Comparison of ENCODE assay signal across 9 cellular contexts in the genomic region with DNA sequence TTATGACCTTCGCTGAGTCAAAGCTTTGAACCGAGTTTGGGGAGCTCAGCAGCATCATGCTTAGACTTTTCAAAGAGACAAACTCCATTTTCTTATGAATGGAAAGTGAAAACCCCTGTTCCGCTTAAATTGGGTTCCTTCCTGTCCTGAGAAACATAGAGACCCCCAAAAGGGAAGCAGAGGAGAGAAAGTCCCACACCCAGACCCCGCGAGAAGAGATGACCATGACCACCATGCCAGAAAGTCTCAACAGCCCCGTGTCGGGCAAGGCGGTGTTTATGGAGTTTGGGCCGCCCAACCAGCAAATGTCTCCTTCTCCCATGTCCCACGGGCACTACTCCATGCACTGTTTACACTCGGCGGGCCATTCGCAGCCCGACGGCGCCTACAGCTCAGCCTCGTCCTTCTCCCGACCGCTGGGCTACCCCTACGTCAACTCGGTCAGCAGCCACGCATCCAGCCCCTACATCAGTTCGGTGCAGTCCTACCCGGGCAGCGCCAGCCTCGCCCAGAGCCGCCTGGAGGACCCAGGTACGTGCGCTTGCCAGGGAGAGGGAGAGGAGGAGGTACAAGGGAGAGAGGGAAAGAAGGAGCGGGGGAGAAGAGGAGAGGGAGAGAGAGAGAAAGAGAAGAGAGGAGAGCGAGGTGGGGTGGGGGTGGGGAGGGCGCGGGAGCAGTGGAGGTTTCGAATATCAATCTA. TPM values are rescaled to one million over a fixed set of nuclear protein-coding genes. Genes with fewer than 3 reads are reported as not detected.
DNase-seq lines count a peak whose midpoint lies in the region; FAIRE-seq and TF ChIP-seq lines count a peak whose summit lies in the region.
"Had no signal": no experiment of that assay in that cellular context is flagged by ENCODE, and none has a peak within 500 bp of the region (broad histone marks: within the 10 kb centered on the region; RNA-seq: fewer than 3 reads in every experiment).

Gene DLX1 (plus strand): TSS at position 48 of the 700 bp plus-strand sequence. CDS start 171 bp downstream, at position 219.

- H3K18ac ChIP-seq in H9 (ENCODE audit: insufficient read length, low read depth, low read length) = no peak within 1 kb of the TSS

- H3K36me3 ChIP-seq in OCI-LY1 (ENCODE audit: insufficient read depth, low read length) = no peaks in the 10 kb centered on the region

- no peak within 1 kb of the TSS for H3K23ac ChIP-seq in H9 (ENCODE audit: insufficient read length, low read depth, low read length)

- H3K4ac ChIP-seq in H9 (ENCODE audit: low read depth, low read length) = no peak within 1 kb of the TSS

- H3F3A ChIP-seq in OCI-LY1 (ENCODE audit: insufficient read depth, low read length) = no peaks in the 10 kb centered on the region

- H4K91ac ChIP-seq in H9 (ENCODE audit: insufficient read length, low read depth, low read length) = no peak within 1 kb of the TSS

- no peak within 1 kb of the TSS for H2AK5ac ChIP-seq in H9 (ENCODE audit: insufficient read length, low read length)

- H4K20me1 ChIP-seq in H9 (ENCODE audit: control insufficient read depth, insufficient read depth, insufficient read length) (no peaks in the 10 kb centered on the region), OCI-LY1 (ENCODE audit: insufficient read depth, low read length) (no peaks in the 10 kb centered on the region)

- H3K4me1 ChIP-seq in H9 (ENCODE audit: insufficient read depth, low read length) (peaks cover 2% of the 10 kb centered on the region; the same call in 1 of the 2 replicates), OCI-LY1 (ENCODE audit: insufficient read depth, low read length, severe bottlenecking) (peaks cover 9% of the 10 kb centered on the region)

- H3K79me2 ChIP-seq in H9 (ENCODE audit: insufficient read depth, low read length) = no peaks in the 10 kb centered on the region
- H3K79me2 ChIP-seq in OCI-LY1 (ENCODE audit: insufficient read depth, low read length) = no peaks in the 10 kb centered on the region

- TF ChIP-seq CTCF in GM12864 (IDR thresholded peaks at IDR 0.05; ENCODE audit: low read depth, low read length, missing control alignments) = no peak
- no peak for TF ChIP-seq CTCF in H9 (conservative IDR thresholded peaks at IDR 0.05)
- TF ChIP-seq CTCF in OCI-LY1 (IDR thresholded peaks at IDR 0.05; ENCODE audit: low read length) = no peak
- no peak for TF ChIP-seq CTCF in osteocyte (IDR thresholded peaks at IDR 0.05)

- H3K27ac ChIP-seq in H9 (ENCODE audit: insufficient read length, low read depth, low read length) (no peak within 1 kb of the TSS), OCI-LY1 (ENCODE audit: low read depth, low read length, poor library complexity, severe bottlenecking) (no peak within 1 kb of the TSS)

- no peaks in the 10 kb centered on the region; a peak in 2 of 7 replicates for H3K36me3 Mint-ChIP-seq in H9 (ENCODE audit: insufficient read depth in 1 of 3, low read depth in 3 of 3)
- peaks cover 19% of the 10 kb centered on the region for H3K36me3 Mint-ChIP-seq in osteocyte (ENCODE audit: unreplicated experiment)

- no peak within 1 kb of the TSS for H2BK5ac ChIP-seq in H9 (ENCODE audit: insufficient read length, low read length)

- no peak within 1 kb of the TSS for H3K27ac Mint-ChIP-seq in H9
- peak within 1 kb of the TSS; percentile 100 for H3K27ac Mint-ChIP-seq in osteocyte (ENCODE audit: unreplicated experiment)

- no CpG with 5 or more reads among the region's 34 CpGs for WGBS in H9 (ENCODE audit: extremely low coverage, insufficient read length, low lambda C conversion rate)

- no peak within 1 kb of the TSS for H4K8ac ChIP-seq in H9 (replicated peaks; ENCODE audit: insufficient read length, low read depth, low read length)

- H3K4me2 ChIP-seq in H9 (ENCODE audit: insufficient read depth, insufficient read length, low read length) = peak within 1 kb of the TSS; percentile 57
- H3K4me2 ChIP-seq in OCI-LY1 (ENCODE audit: low read length) = peak within 1 kb of the TSS; percentile 74

- H3K23me2 ChIP-seq in H9 (ENCODE audit: insufficient read length, low read depth, low read length, poor library complexity, severe bottlenecking) = peaks cover 16% of the 10 kb centered on the region

- H4K5ac ChIP-seq in H9 (ENCODE audit: insufficient read length, low read depth, low read length) = no peak within 1 kb of the TSS

- DNase-seq in GM12864 (ENCODE audit: low read depth) (no peak), H9 (peak; percentile 74), osteocyte (ENCODE audit: extremely low spot score, unreplicated experiment) (peak; percentile 84), NCI-H128 (lab: John Stamatoyannopoulos, UW; ENCODE audit: unreplicated experiment) (no peak), mesenteric fat pad (ENCODE audit: low spot score) (no peak), activated gamma-delta T cell treated with Interleukin-2 at 50 U/mL for 16 hours (no peak)

- peak; percentile 4 for FAIRE-seq in endometrium (lab: Jason Lieb, UNC)

- H2BK120ac ChIP-seq in H9 (ENCODE audit: low read depth, low read length, poor library complexity, severe bottlenecking) = no peak within 1 kb of the TSS

- peaks cover 2 to 9% of the 10 kb centered on the region in 2 experiments; a peak in 3 of 5 replicates for H3K9me3 Mint-ChIP-seq in H9
- H3K9me3 Mint-ChIP-seq in osteocyte (ENCODE audit: unreplicated experiment) = no peaks in the 10 kb centered on the region

- no peak within 1 kb of the TSS for H2BK20ac ChIP-seq in H9 (ENCODE audit: low read depth, low read length, poor library complexity, severe bottlenecking)

- no peak within 1 kb of the TSS for H2BK15ac ChIP-seq in H9 (ENCODE audit: low read depth, low read length)

- no peak within 1 kb of the TSS for H3K9ac ChIP-seq in H9 (ENCODE audit: extremely low read depth, insufficient read length, low read length)
- peak within 1 kb of the TSS; percentile 47; the same call in 1 of the 2 replicates for H3K9ac ChIP-seq in OCI-LY1 (ENCODE audit: low read length)

- H3K27me3 ChIP-seq in H9 (ENCODE audit: insufficient read depth, low read length) (peaks cover 91% of the 10 kb centered on the region), OCI-LY1 (ENCODE audit: insufficient read depth, low read length) (no peaks in the 10 kb centered on the region)

- no peak within 1 kb of the TSS for H3K56ac ChIP-seq in H9 (ENCODE audit: insufficient read length, low read depth, low read length)

- no peaks in the 10 kb centered on the region for H3K79me1 ChIP-seq in H9 (ENCODE audit: insufficient read depth, low read depth, low read length, poor library complexity, severe bottlenecking)

- H3T11ph ChIP-seq in H9 (ENCODE audit: low read length) = no peak within 1 kb of the TSS

- H3K4me3 ChIP-seq in GM12864 (ENCODE audit: low read depth, low read length) = peak within 1 kb of the TSS; percentile 67
- peak within 1 kb of the TSS; percentile 63 for H3K4me3 ChIP-seq in OCI-LY1 (ENCODE audit: low read depth, low read length, poor library complexity, severe bottlenecking)

- H2BK12ac ChIP-seq in H9 (ENCODE audit: insufficient read length, low read depth, low read length) = no peak within 1 kb of the TSS

- no peak within 1 kb of the TSS for H3K14ac ChIP-seq in H9 (ENCODE audit: insufficient read depth, low read length)

- H3K27me3 Mint-ChIP-seq in H9 (ENCODE audit: low read depth) = peaks cover 100% of the 10 kb centered on the region
- H3K27me3 Mint-ChIP-seq in osteocyte (ENCODE audit: unreplicated experiment) = no peaks in the 10 kb centered on the region

- no peak within 1 kb of the TSS for H2AFZ ChIP-seq in H9 (ENCODE audit: low read length)
- H2AFZ ChIP-seq in OCI-LY1 (ENCODE audit: low read length) = no peak within 1 kb of the TSS

- no peaks in the 10 kb centered on the region for H3K9me2 ChIP-seq in OCI-LY1 (ENCODE audit: low read depth, low read length)

- H3K4me1 Mint-ChIP-seq in H9 (peaks cover 44 to 68% of the 10 kb centered on the region in 2 experiments), osteocyte (ENCODE audit: unreplicated experiment) (peaks cover 51% of the 10 kb centered on the region)

- H3K4me3 Mint-ChIP-seq in H9 = peak within 1 kb of the TSS; percentile 62 to 95
- H3K4me3 Mint-ChIP-seq in osteocyte (ENCODE audit: unreplicated experiment) = peak within 1 kb of the TSS; percentile 99

- H3K9me3 ChIP-seq in H9 (ENCODE audit: control insufficient read depth, low read depth, low read length) (no peaks in the 10 kb centered on the region), OCI-LY1 (ENCODE audit: low read length) (no peaks in the 10 kb centered on the region)

RNA-seq across cellular contexts. Expression of gene DLX1, which starts in this region (rescaled TPM):
- total RNA-seq in H9 (2021) (not detected in 2 replicates), osteocyte (25.2 and 29.7 TPM in 2 replicates), mesenteric fat pad (0.19 TPM)
- total RNA-seq: activated CD8-positive, alpha-beta memory T cell treated with anti-CD3 and anti-CD28 coated beads for 36 hours had no signal

Comparison
In these comparisons a context has a peak if more than half of its experiments do, and no peak if none do; other contexts are left out.
1. RNA of gene DLX1 (total RNA-seq): 25.2 to 29.7 TPM in osteocyte; 0.19 TPM in mesenteric fat pad (single experiment) and not detected in H9; every median in the first group is over 10 times any median in the second.
2. Peak in DNase-seq and H3K4me2 ChIP-seq in H9; RNA of the gene not detected or under 1 TPM.